9 cellular contexts compared by ENCODE assay signal in genomic region chr16:58454178-58454577, GRCh38.
"Had no signal": no experiment of that assay in that cellular context is flagged by ENCODE, and none has a peak within 500 bp of the region (broad histone marks: within the 10 kb centered on the region; RNA-seq: fewer than 3 reads in every experiment).

No MANE protein-coding gene starts in this region.

- H3K9me3 ChIP-seq: HAP-1 had no signal

- DNase-seq: GM23248, GOT3, H7, IMR-90, KBM-7 had no signal

- H2AFZ ChIP-seq: GM23248 had no signal

- H3K36me3 ChIP-seq: HAP-1 had no signal

- H3K27ac ChIP-seq: GM23248, HL-60, KMS-11 had no signal

- H3K4me2 ChIP-seq: KMS-11 had no signal

- H3K9ac ChIP-seq: GM23248, KMS-11 had no signal

- H3K4me3 ChIP-seq: GM23248, HAP-1 had no signal

- H3K4me1 ChIP-seq: HAP-1 had no signal

- ATAC-seq: HCT116 had no signal
